ENCODE assay signal across 1 cellular context in the genomic region with DNA sequence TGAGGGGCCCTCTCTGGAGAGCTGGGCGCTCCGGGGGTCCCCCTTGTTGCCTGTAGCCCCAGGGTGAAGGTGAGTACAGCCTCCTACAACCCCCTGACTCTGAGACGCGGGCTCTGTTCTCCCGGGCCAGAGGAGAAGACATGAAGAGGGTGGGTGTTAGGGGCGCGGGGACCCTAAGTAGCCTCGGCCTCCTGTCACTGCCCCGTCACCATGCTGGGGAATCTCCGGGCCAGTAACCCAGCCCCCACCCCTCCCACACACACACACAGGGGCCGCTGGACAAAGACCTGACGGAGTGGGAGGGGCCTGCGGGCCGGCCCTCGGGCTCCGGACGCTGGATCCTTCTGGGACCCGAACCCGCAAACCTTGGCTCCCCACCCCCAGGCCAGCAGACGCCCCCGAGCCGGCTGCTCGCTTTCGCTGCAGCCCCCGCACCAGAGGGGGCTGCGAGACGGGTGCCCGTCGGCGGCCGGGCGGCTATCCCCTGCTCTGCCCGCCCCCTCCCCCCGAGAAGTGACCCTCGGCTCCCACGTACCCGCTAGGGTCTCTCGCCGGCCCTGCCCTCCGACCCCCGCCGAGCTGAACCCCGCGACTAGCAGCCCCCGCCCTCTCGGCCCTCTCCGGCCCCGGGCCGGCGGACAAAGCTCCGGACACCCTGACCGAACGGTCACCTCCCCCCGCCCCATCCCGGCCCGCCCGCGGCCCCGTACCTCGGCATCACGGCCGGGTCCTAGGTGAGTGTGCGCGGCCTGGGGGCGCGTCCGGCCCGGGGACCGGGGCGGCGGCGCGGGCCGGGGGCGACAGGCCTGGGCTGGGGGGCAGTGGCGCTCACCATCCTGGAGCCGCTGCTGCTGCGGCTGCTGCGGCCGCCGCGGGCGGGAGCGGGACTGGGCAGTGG.
TF ChIP-seq lines count a peak whose summit lies in the region.

A gene with protein sequence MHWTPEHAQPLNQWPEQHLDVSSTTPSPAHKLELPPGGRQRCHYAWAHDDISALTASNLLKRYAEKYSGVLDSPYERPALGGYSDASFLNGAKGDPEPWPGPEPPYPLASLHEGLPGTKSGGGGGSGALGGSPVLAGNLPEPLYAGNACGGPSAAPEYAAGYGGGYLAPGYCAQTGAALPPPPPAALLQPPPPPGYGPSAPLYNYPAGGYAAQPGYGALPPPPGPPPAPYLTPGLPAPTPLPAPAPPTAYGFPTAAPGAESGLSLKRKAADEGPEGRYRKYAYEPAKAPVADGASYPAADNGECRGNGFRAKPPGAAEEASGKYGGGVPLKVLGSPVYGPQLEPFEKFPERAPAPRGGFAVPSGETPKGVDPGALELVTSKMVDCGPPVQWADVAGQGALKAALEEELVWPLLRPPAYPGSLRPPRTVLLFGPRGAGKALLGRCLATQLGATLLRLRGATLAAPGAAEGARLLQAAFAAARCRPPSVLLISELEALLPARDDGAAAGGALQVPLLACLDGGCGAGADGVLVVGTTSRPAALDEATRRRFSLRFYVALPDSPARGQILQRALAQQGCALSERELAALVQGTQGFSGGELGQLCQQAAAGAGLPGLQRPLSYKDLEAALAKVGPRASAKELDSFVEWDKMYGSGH (minus strand): TSS at position 889 of the 898 bp plus-strand sequence. CDS start 26,305 bp downstream, outside the sequence.

TF ChIP-seq in IMR-90, 13 proteins besides CTCF, POLR2A, EP300 and RAD21:
- TF ChIP-seq FOS (IDR thresholded peaks at IDR 0.05; ENCODE audit: low read depth, low read length) (no peak), RCOR1 (IDR thresholded peaks at IDR 0.05; ENCODE audit: insufficient replicate concordance, low read length) (no peak), MAZ (IDR thresholded peaks at IDR 0.05; ENCODE audit: borderline replicate concordance, low read depth, low read length) (no peak), CEBPB (IDR thresholded peaks at IDR 0.05; ENCODE audit: low read depth, low read length) (no peak), MAFK (IDR thresholded peaks at IDR 0.05; ENCODE audit: low read depth, low read length) (no peak), SMC3 (IDR thresholded peaks at IDR 0.05; ENCODE audit: low read depth, low read length) (no peak), ELK1 (IDR thresholded peaks at IDR 0.05; ENCODE audit: borderline replicate concordance, low read depth, low read length) (no peak), NFE2L2 (IDR thresholded peaks at IDR 0.05; ENCODE audit: low read depth, low read length) (no peak), BHLHE40 (IDR thresholded peaks at IDR 0.05; ENCODE audit: low read depth, low read length) (no peak), RFX5 (IDR thresholded peaks at IDR 0.05; ENCODE audit: low read depth, low read length) (no peak), MXI1 (IDR thresholded peaks at IDR 0.05; ENCODE audit: borderline replicate concordance, low read depth, low read length) (no peak), USF2 (IDR thresholded peaks at IDR 0.05; ENCODE audit: low read depth, low read length) (no peak)
